17 cellular contexts compared by ENCODE assay signal in genomic region chr5:91865920-91866319, GRCh38.
"Had no signal": no experiment of that assay in that cellular context is flagged by ENCODE, and none has a peak within 500 bp of the region (broad histone marks: within the 10 kb centered on the region; RNA-seq: fewer than 3 reads in every experiment).

No MANE protein-coding gene starts in this region.

- DNase-seq: activated naive CD8-positive, alpha-beta T cell treated with anti-CD3 and anti-CD28 coated beads for 36 hours; brain microvascular endothelial cell; effector memory CD4-positive, alpha-beta T cell; foreskin keratinocyte; islet precursor cell; naive B cell; retina; stimulated activated CD4-positive, alpha-beta T cell treated with anti-CD3 and anti-CD28 coated beads, Interleukin-12 subunit alpha, Interleukin-12 subunit beta, amount 100 ng/mL, for 4 hours; stimulated activated CD4-positive, alpha-beta T cell treated with anti-CD3 and anti-CD28 coated beads, Interleukin-2, amount 100 ng/mL, for 24 hours; stomach; testis; upper lobe of right lung had no signal

- H3K27ac ChIP-seq: brain microvascular endothelial cell, foreskin keratinocyte, stomach, testis, upper lobe of right lung had no signal

- H3K4me1 Mint-ChIP-seq: activated naive CD8-positive, alpha-beta T cell treated with anti-CD3 and anti-CD28 coated beads for 36 hours; central memory CD8-positive, alpha-beta T cell; naive B cell had no signal

- H3K36me3 Mint-ChIP-seq: activated naive CD8-positive, alpha-beta T cell treated with anti-CD3 and anti-CD28 coated beads for 36 hours; naive B cell had no signal

- H3K27ac Mint-ChIP-seq: activated naive CD8-positive, alpha-beta T cell treated with anti-CD3 and anti-CD28 coated beads for 36 hours; activated T-helper 1 cell treated with anti-CD3 and anti-CD28 coated beads, Interleukin-12 subunit alpha, Interleukin-12 subunit beta, Interleukin-2, Interleukin-4 antibody, amounts not matched to agents 30 ng/mL and 10 ng/mL and 1 ng/mL, durations not matched to agents 14 hours and 24 hours and 36 hours; dendritic cell treated with granulocyte-macrophage colony-stimulating factor and Interleukin-4, amounts not matched to agents 40 ng/mL and 50 ng/mL, for 4 days; naive B cell had no signal

- H3K4me3 ChIP-seq: lung, stomach, testis, upper lobe of right lung had no signal

- H3K27me3 Mint-ChIP-seq: activated naive CD8-positive, alpha-beta T cell treated with anti-CD3 and anti-CD28 coated beads for 36 hours; central memory CD8-positive, alpha-beta T cell; dendritic cell treated with granulocyte-macrophage colony-stimulating factor and Interleukin-4, amounts not matched to agents 40 ng/mL and 50 ng/mL, for 4 days; naive B cell had no signal

- ATAC-seq: activated CD4-positive, CD25-positive, alpha-beta regulatory T cell treated with anti-CD3 and anti-CD28 coated beads, Interleukin-2, amount 50 U/mL, for 24 hours; foreskin keratinocyte; upper lobe of right lung had no signal

- H3K9me3 Mint-ChIP-seq: activated T-helper 1 cell treated with anti-CD3 and anti-CD28 coated beads, Interleukin-12 subunit alpha, Interleukin-12 subunit beta, Interleukin-2, Interleukin-4 antibody, amounts not matched to agents 30 ng/mL and 10 ng/mL and 1 ng/mL, durations not matched to agents 14 hours and 24 hours and 36 hours had no signal

- H3K9me3 ChIP-seq: stomach, testis, upper lobe of right lung had no signal

- H3K4me1 ChIP-seq: foreskin keratinocyte, stomach, testis, upper lobe of right lung had no signal

- H3K4me3 Mint-ChIP-seq: activated naive CD8-positive, alpha-beta T cell treated with anti-CD3 and anti-CD28 coated beads for 36 hours; activated T-helper 1 cell treated with anti-CD3 and anti-CD28 coated beads, Interleukin-12 subunit alpha, Interleukin-12 subunit beta, Interleukin-2, Interleukin-4 antibody, amounts not matched to agents 30 ng/mL and 10 ng/mL and 1 ng/mL, durations not matched to agents 14 hours and 24 hours and 36 hours; central memory CD8-positive, alpha-beta T cell; dendritic cell treated with granulocyte-macrophage colony-stimulating factor and Interleukin-4, amounts not matched to agents 40 ng/mL and 50 ng/mL, for 4 days; naive B cell had no signal

- H3K27me3 ChIP-seq: brain microvascular endothelial cell, foreskin keratinocyte, stomach, testis, upper lobe of right lung had no signal

- H3K36me3 ChIP-seq: brain microvascular endothelial cell, stomach, upper lobe of right lung had no signal
